14 cellular contexts compared by ENCODE assay signal in the genomic region with DNA sequence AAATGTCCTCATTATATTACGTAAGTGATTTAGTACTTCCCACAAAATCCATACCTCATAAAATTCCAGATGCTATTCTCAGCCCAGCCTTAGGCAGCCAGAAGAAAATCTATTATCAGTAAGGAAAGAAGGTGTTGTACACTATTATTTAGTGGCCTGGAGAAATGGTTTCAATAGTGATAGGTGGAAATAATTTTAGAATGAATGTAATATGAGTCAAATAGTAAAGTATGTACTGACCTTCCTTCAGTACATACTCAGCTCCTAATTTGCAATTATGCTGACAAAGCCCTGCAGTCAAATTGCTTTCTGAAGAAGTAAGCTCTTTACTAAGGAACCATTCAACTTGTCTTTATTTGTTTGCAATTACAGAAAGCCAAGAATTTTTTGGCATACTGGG.
DNase-seq lines count a peak whose midpoint lies in the region; TF ChIP-seq lines count a peak whose summit lies in the region.
"Had no signal": no experiment of that assay in that cellular context is flagged by ENCODE, and none has a peak within 500 bp of the region (broad histone marks: within the 10 kb centered on the region; RNA-seq: fewer than 3 reads in every experiment).

No MANE protein-coding gene starts in this region.

- no peak for TF ChIP-seq CTCF in osteocyte (IDR thresholded peaks at IDR 0.05)

- H3K4me1 Mint-ChIP-seq in osteocyte (ENCODE audit: unreplicated experiment) = no peaks in the 10 kb centered on the region
- H3K4me1 Mint-ChIP-seq: CD14-positive monocyte had no signal

- H3K27ac Mint-ChIP-seq in osteocyte (ENCODE audit: unreplicated experiment) = no peak overlapping the region
- H3K27ac Mint-ChIP-seq: CD14-positive monocyte; CD8-positive, alpha-beta T cell had no signal

- no peak overlapping the region for H3K4me3 Mint-ChIP-seq in osteocyte (ENCODE audit: unreplicated experiment)
- H3K4me3 Mint-ChIP-seq: CD14-positive monocyte; CD8-positive, alpha-beta T cell had no signal

- peak; percentile 20 for DNase-seq in NCI-H1105 treated with DMSO at 0.1 percent for 48 hours (lab: John Stamatoyannopoulos, UW)
- DNase-seq in NCI-H1105 (lab: John Stamatoyannopoulos, UW) = no peak
- DNase-seq in HS-5 (ENCODE audit: low read depth) = peak; percentile 9
- peak; percentile 6 for DNase-seq in astrocyte of the hippocampus (ENCODE audit: low read depth, low spot score)
- peak; percentile 56 for DNase-seq in kidney tubule cell (ENCODE audit: low spot score)
- DNase-seq in NCI-H2029 treated with DMSO at 0.1 percent for 48 hours (lab: John Stamatoyannopoulos, UW) = no peak
- no peak for DNase-seq in stimulated activated CD4-positive, alpha-beta T cell treated with anti-CD3 and anti-CD28 coated beads, Interleukin-2, amount 100 ng/mL, for 48 hours
- DNase-seq in osteocyte (ENCODE audit: extremely low spot score, unreplicated experiment) = no peak
- DNase-seq: CD8-positive, alpha-beta T cell; COR-L47; DMS153; GF-D8; GM23248 had no signal

- H3K36me3 Mint-ChIP-seq in osteocyte (ENCODE audit: unreplicated experiment) = no peaks in the 10 kb centered on the region
- H3K36me3 Mint-ChIP-seq: CD14-positive monocyte; CD8-positive, alpha-beta T cell had no signal

- no peaks in the 10 kb centered on the region for H3K9me3 Mint-ChIP-seq in osteocyte (ENCODE audit: unreplicated experiment)
- H3K9me3 Mint-ChIP-seq: CD8-positive, alpha-beta T cell had no signal

- H3K27me3 Mint-ChIP-seq in osteocyte (ENCODE audit: unreplicated experiment) = no peaks in the 10 kb centered on the region

Comparison
In these comparisons a context has a peak if more than half of its experiments do, and no peak if none do; other contexts are left out.
1. DNase-seq: peak in NCI-H1105 treated with DMSO at 0.1 percent for 48 hours (single experiment), HS-5 (single experiment), astrocyte of the hippocampus (single experiment) and kidney tubule cell (single experiment); none in NCI-H1105 (single experiment), NCI-H2029 treated with DMSO at 0.1 percent for 48 hours (single experiment), stimulated activated CD4-positive, alpha-beta T cell treated with anti-CD3 and anti-CD28 coated beads, Interleukin-2, amount 100 ng/mL, for 48 hours (0 of 2) and osteocyte (single experiment).